8 cellular contexts compared by ENCODE assay signal in the genomic region with DNA sequence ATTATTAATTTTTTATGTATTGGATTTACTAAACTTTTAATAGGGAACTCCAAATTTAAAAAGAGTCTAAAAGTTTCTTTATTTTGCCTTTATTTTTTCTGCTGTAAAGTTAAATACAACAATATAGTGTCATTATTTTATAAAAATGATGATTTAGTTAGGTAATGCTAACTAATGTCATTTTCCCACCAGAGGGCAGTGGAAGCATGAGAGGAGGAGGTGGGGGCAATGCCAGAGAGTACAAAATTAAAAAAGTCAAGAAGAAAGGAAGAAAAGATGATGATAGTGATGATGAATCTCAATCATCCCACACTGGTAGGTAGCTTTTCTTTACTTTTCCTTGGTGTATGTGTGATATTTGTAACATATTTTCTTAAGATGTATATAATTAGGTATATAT. TPM values are rescaled to one million over a fixed set of nuclear protein-coding genes. Genes with fewer than 3 reads are reported as not detected.
DNase-seq lines count a peak whose midpoint lies in the region; FAIRE-seq and TF ChIP-seq lines count a peak whose summit lies in the region.

No MANE protein-coding gene starts in this region.

- no peak overlapping the region for H3K4me3 ChIP-seq in GM12875 (ENCODE audit: low read depth, low read length)
- no peak overlapping the region for H3K4me3 ChIP-seq in cardiac fibroblast (replicated peaks in 1 of 2; ENCODE audit: low read depth in 2 of 2, low read length in 2 of 2)
- H3K4me3 ChIP-seq in prostate gland, result no peak overlapping the region

- H3K4me1 ChIP-seq in prostate gland (replicated peaks), result no peaks in the 10 kb centered on the region

- peak; percentile 19 to 44 for DNase-seq in cardiac fibroblast (ENCODE audit: low read depth in 2 of 2)
- DNase-seq in effector CD4-positive, alpha-beta T cell, result no peak
- DNase-seq in prostate gland (ENCODE audit: low spot score), result no peak
- no peak for DNase-seq in H54 (ENCODE audit: insufficient read length, low spot score)
- no peak for DNase-seq in middle frontal gyrus (ENCODE audit: extremely low spot score, low spot score)

- H3K36me3 ChIP-seq in prostate gland, result no peaks in the 10 kb centered on the region

- intact Hi-C loops in prostate gland (cut with DNase I), result no loop called here

- H3K27ac ChIP-seq in 22Rv1 (no peak overlapping the region), prostate gland (no peak overlapping the region)

- no peak for FAIRE-seq in H54 (lab: Jason Lieb, UNC)

- H3K27me3 ChIP-seq in prostate gland (replicated peaks; ENCODE audit: insufficient read depth), result no peaks in the 10 kb centered on the region

- H3K9me3 ChIP-seq in prostate gland, result no peaks in the 10 kb centered on the region

- TF ChIP-seq POLR2A in prostate gland (IDR thresholded peaks at IDR 0.05), result no peak
- TF ChIP-seq POLR2A in H54 (IDR thresholded peaks at IDR 0.05; ENCODE audit: low read depth, low read length), result no peak

- TF ChIP-seq CTCF in 22Rv1 (IDR thresholded peaks at IDR 0.05) (peak; percentile 60), GM12875 (IDR thresholded peaks at IDR 0.05; ENCODE audit: borderline replicate concordance, insufficient read depth, low read depth, low read length) (0 out of 2 replicates have a peak, but pooled peaks have one; percentile 8), LNCAP (IDR thresholded peaks at IDR 0.05) (peak; percentile 45), cardiac fibroblast (IDR thresholded peaks at IDR 0.05; ENCODE audit: low read depth, low read length) (peak; percentile 43), prostate gland (IDR thresholded peaks at IDR 0.05) (no peak)

RNA-seq across cellular contexts. Expression of a gene that starts 20.2 kb away (rescaled TPM):
- 10 to 100 TPM in 1 of 2 donors, 1 to 10 TPM in 1; 4.9 to 23.3 TPM for total RNA-seq in prostate gland

RNA-seq across cellular contexts. Expression of a gene that starts 21.1 kb away (rescaled TPM):
- total RNA-seq in prostate gland, result 10 to 100 TPM; 21.2 to 32.5 TPM

Comparison
In these comparisons a context has a peak if more than half of its experiments do, and no peak if none do; other contexts are left out.
1. CTCF ChIP-seq: peak in 22Rv1 (single experiment), GM12875 (single experiment), LNCAP (single experiment) and cardiac fibroblast (single experiment); none in prostate gland (0 of 4).
2. DNase-seq: peak in cardiac fibroblast (2 of 2); none in effector CD4-positive, alpha-beta T cell (single experiment), prostate gland (single experiment), H54 (single experiment) and middle frontal gyrus (single experiment).